Comparison of ENCODE assay signal across 16 cellular contexts in the genomic region with DNA sequence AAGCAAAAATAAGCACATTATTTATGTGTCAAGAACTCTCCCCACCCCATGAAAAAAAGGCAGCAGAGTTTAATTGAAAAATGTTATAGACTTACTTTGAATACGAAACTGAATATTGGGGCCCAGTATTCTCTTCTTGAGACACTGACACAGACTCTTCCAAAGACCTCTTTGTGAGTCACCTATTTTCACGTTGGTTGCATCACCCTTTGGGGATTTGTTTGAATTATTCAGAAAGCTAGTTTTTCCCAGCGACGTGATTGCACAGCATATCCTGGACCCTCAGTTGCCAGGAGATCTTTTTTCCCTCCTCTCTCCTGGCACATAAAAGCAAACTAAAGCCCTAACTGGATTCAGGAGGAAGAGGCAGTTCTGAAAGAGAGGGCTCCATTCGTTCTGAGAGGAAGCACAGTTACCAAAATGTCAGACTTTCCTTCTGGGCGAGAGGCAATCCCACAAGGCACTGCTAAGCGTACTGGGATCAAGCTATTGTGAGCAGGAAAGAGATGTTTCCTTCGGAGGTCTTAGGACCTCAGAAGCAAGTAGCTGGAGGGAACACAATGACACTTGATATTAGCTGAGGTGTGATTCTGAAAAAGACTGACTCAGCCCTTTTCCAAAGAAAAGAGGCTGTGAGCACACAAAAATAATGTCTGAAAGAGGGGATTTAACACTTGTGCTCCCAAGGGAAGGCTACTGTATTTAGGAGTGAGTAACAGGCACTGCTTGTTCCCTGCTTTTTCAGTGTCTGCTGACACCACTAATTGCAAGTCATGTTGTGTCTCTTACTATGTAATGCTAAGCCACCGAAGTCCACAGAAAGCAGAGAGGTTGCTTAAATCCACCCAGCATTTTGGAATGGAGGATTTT.
DNase-seq lines count a peak whose midpoint lies in the region; ATAC-seq and TF ChIP-seq lines count a peak whose summit lies in the region.
"Had no signal": no experiment of that assay in that cellular context is flagged by ENCODE, and none has a peak within 500 bp of the region (broad histone marks: within the 10 kb centered on the region; RNA-seq: fewer than 3 reads in every experiment).

No MANE protein-coding gene starts in this region.

- peak overlapping the region; percentile 21 for H3K4me3 Mint-ChIP-seq in chondrocyte (ENCODE audit: unreplicated experiment)
- H3K4me3 Mint-ChIP-seq: activated CD4-positive, alpha-beta memory T cell treated with anti-CD3 and anti-CD28 coated beads, Interleukin-2, amount 10 ng/mL, durations not matched to agents 7 days and 5 days had no signal

- no peaks in the 10 kb centered on the region for H3K4me1 ChIP-seq in tibial artery
- H3K4me1 ChIP-seq: Caco-2, sigmoid colon had no signal

- peaks cover 12% of the 10 kb centered on the region for H3K9me3 Mint-ChIP-seq in chondrocyte (ENCODE audit: low read depth)
- H3K9me3 Mint-ChIP-seq: activated CD4-positive, alpha-beta memory T cell treated with anti-CD3 and anti-CD28 coated beads, Interleukin-2, amount 10 ng/mL, durations not matched to agents 7 days and 5 days had no signal

- ATAC-seq in HG03354 (IDR thresholded peaks at IDR 0.05; ENCODE audit: poor library complexity, severe bottlenecking, unreplicated experiment) (no peak), HG03135 (IDR thresholded peaks at IDR 0.05; ENCODE audit: unreplicated experiment) (no peak)
- ATAC-seq: activated naive CD4-positive, alpha-beta T cell treated with anti-CD3 and anti-CD28 coated beads, Interleukin-2, amount 50 U/mL, for 72 hours had no signal

- H3K36me3 ChIP-seq in tibial artery = no peaks in the 10 kb centered on the region
- H3K36me3 ChIP-seq: sigmoid colon had no signal

- peaks cover 2% of the 10 kb centered on the region for H3K27me3 Mint-ChIP-seq in chondrocyte (ENCODE audit: low read depth)
- H3K27me3 Mint-ChIP-seq: activated CD4-positive, alpha-beta memory T cell treated with anti-CD3 and anti-CD28 coated beads, Interleukin-2, amount 10 ng/mL, durations not matched to agents 7 days and 5 days had no signal

- H3K36me3 Mint-ChIP-seq in chondrocyte (ENCODE audit: low read depth) = no peaks in the 10 kb centered on the region
- H3K36me3 Mint-ChIP-seq: activated naive CD4-positive, alpha-beta T cell treated with anti-CD3 and anti-CD28 coated beads, Interleukin-2, amount 50 U/mL, for 72 hours had no signal

- intact Hi-C loops in tibial artery (cut with DNase I; ENCODE audit: low total_unique reads) = no loop called here

- peak overlapping the region; percentile 77 for H3K27ac Mint-ChIP-seq in chondrocyte (ENCODE audit: unreplicated experiment)
- H3K27ac Mint-ChIP-seq: activated CD4-positive, alpha-beta memory T cell treated with anti-CD3 and anti-CD28 coated beads, Interleukin-2, amount 10 ng/mL, durations not matched to agents 7 days and 5 days; activated naive CD4-positive, alpha-beta T cell treated with anti-CD3 and anti-CD28 coated beads, Interleukin-2, amount 50 U/mL, for 72 hours had no signal

- DNase-seq in EL (peak; percentile 18), LHCN-M2 (ENCODE audit: low read depth) (peak; percentile 11), chondrocyte (ENCODE audit: low spot score) (no peak), myocyte (ENCODE audit: low read depth) (peak; percentile 2), anterior cingulate cortex (lab: John Stamatoyannopoulos, UW) (no peak), tibial artery (no peak)
- DNase-seq: activated CD4-positive, alpha-beta memory T cell treated with anti-CD3 and anti-CD28 coated beads, Interleukin-2, amount 10 ng/mL, durations not matched to agents 7 days and 5 days; Caco-2; effector CD4-positive, alpha-beta T cell; hippocampal formation; NCI-H1417 treated with DMSO at 0.1 percent for 48 hours; sigmoid colon; stimulated activated CD8-positive, alpha-beta memory T cell treated with anti-CD3 and anti-CD28 coated beads, Interleukin-4, amount 100 ng/mL, for 48 hours had no signal

- H3K4me1 Mint-ChIP-seq in chondrocyte (ENCODE audit: low read depth) = peaks cover 4% of the 10 kb centered on the region
- H3K4me1 Mint-ChIP-seq: activated CD4-positive, alpha-beta memory T cell treated with anti-CD3 and anti-CD28 coated beads, Interleukin-2, amount 10 ng/mL, durations not matched to agents 7 days and 5 days had no signal

- no peak overlapping the region for H3K27ac ChIP-seq in tibial artery
- H3K27ac ChIP-seq: sigmoid colon had no signal

- H3K27me3 ChIP-seq in tibial artery = no peaks in the 10 kb centered on the region
- H3K27me3 ChIP-seq: sigmoid colon had no signal

- no peaks in the 10 kb centered on the region for H3K9me3 ChIP-seq in tibial artery
- H3K9me3 ChIP-seq: Caco-2, sigmoid colon had no signal

- no peak overlapping the region for H3K4me3 ChIP-seq in tibial artery
- H3K4me3 ChIP-seq: sigmoid colon had no signal

- no peak for TF ChIP-seq CTCF in chondrocyte (IDR thresholded peaks at IDR 0.05)
- TF ChIP-seq CTCF in tibial artery (IDR thresholded peaks at IDR 0.05) = no peak

Comparison
In these comparisons a context has a peak if more than half of its experiments do, and no peak if none do; other contexts are left out.
1. DNase-seq: peak in EL (single experiment), LHCN-M2 (single experiment) and myocyte (single experiment); none in chondrocyte (single experiment), anterior cingulate cortex (0 of 58) and tibial artery (0 of 2).